Comparison of ENCODE assay signal across 8 cellular contexts in the genomic region with DNA sequence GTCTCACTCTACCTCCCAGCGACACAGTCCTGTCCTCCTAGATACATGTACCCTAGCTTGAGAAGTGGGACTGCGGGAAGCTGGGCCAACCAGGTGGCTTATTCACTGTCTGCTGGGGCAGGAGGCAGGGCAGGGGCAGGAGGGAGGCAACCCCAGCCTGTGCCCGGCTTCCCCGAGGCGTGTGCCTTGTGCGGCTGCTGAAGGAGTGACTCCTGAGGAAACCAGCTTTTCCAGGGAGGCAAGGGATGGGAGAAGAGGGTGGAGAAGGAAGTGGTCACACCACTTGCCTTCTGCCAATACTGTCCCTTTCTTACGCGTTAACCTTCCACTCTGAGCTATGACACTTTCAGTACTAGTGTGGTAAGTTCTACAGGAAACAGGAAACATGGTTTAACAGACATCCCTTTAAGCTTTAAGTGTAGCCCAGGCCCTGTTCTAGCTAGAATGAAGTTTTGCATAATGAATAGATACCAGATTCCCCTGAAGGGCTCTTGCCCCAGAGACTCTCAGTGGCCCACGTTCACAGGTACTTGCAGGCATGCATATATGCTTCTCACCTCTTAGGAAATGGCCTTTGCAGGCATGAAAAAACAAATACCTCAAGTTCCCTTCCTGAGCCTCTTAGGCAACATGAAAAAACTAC. TPM values are rescaled to one million over a fixed set of nuclear protein-coding genes. Genes with fewer than 3 reads are reported as not detected.
A peak's percentile ranks its signal among the peaks of the same experiment; 100 is the strongest.
DNase-seq lines count a peak whose midpoint lies in the region; ATAC-seq and TF ChIP-seq lines count a peak whose summit lies in the region.

No MANE protein-coding gene starts in this region.

- TF ChIP-seq CTCF in GM10248 (IDR thresholded peaks at IDR 0.05; ENCODE audit: control extremely low read depth, extremely low read depth, low read depth, missing control alignments) (no peak), fibroblast of pulmonary artery (IDR thresholded peaks at IDR 0.05; ENCODE audit: low read length, missing control alignments) (no peak)

- WGBS in GM23248 (ENCODE audit: low coverage in 1 of 2, low lambda C conversion rate in 2 of 2, missing lambda C conversion rate in 2 of 2), 2 experiments, result 88 to 94% methylated on average over 8 to 9 of the region's 9 CpGs

- H3F3A ChIP-seq in GM23248 (ENCODE audit: insufficient read depth), result peaks cover 12% of the 10 kb centered on the region

- H3K27ac ChIP-seq in skin epidermis, result peak overlapping the region; percentile 18 to 96 (median 82)
- H3K27ac ChIP-seq in GM23248, result no peak overlapping the region

- H3K9ac ChIP-seq in GM23248, result no peak overlapping the region

- no peak overlapping the region for H3K4me2 ChIP-seq in GM23248 (ENCODE audit: unreplicated experiment)

- H3K79me2 ChIP-seq in GM23248 (ENCODE audit: insufficient read depth), result no peaks in the 10 kb centered on the region

- CTCF ChIA-PET in GM10248 (lab: Yijun Ruan, JAX), result interaction anchor here (1.0 to 6.7 kb wide), 14 partner anchors 10 to 95 kb away, joined by 3 to 61 read pairs (median 6); partner anchors contain the start of gene SYPL1

- DNase-seq in GM10248 (ENCODE audit: extremely low spot score) (peak; percentile 81), KBM-7 (peak; percentile 94), fibroblast of pulmonary artery (ENCODE audit: low read depth) (peak; percentile 25), GM23248 (no peak)
- peak; percentile 47 for DNase-seq in activated CD4-positive, CD25-positive, alpha-beta regulatory T cell treated with anti-CD3 and anti-CD28 coated beads, Interleukin-2, amount 50 U/mL, for 72 hours
- DNase-seq in effector CD8-positive, alpha-beta T cell (lab: John Stamatoyannopoulos, UW), result no peak

- H3K27me3 ChIP-seq in GM23248 (replicated peaks; ENCODE audit: insufficient read depth), result no peaks in the 10 kb centered on the region

- no peaks in the 10 kb centered on the region for H4K20me1 ChIP-seq in GM23248 (ENCODE audit: insufficient read depth)

- H2AFZ ChIP-seq in GM23248, result no peak overlapping the region

- no peaks in the 10 kb centered on the region for H3K9me2 ChIP-seq in GM23248 (ENCODE audit: insufficient read depth)

- ATAC-seq in GM21528 (IDR thresholded peaks at IDR 0.05; ENCODE audit: low FRiP score, unreplicated experiment), result peak; percentile 98

- H3K36me3 ChIP-seq in GM23248 (ENCODE audit: low read depth), result no peaks in the 10 kb centered on the region

- H3K9me3 ChIP-seq in GM23248 (ENCODE audit: low read depth), result no peaks in the 10 kb centered on the region

- POLR2A ChIA-PET in GM10248 (lab: Yijun Ruan, JAX), result interaction anchor here (0.7 to 1.4 kb wide), 3 partner anchors 18 to 51 kb away, joined by 3 read pairs; partner anchors contain the start of gene SYPL1

- no peak overlapping the region for H3K4me3 ChIP-seq in fibroblast of pulmonary artery (replicated peaks; ENCODE audit: low read depth, low read length)
- peak overlapping the region in 1 of 7 experiments; percentile 10 for H3K4me3 ChIP-seq in skin epidermis
- no peak overlapping the region for H3K4me3 ChIP-seq in GM23248

- peaks cover 15% of the 10 kb centered on the region for H3K4me1 ChIP-seq in GM23248 (ENCODE audit: insufficient read depth)

- in situ Hi-C loops in KBM-7 (cut with MboI; ENCODE audit: low pct_unique_long_range_greater_than_20kb, low sequenced_read_pairs), result no loop called here
- in situ Hi-C loops in GM23248 (cut with MboI), result no loop called here

RNA-seq across cellular contexts. Expression of gene SYPL1, which starts 40.6 kb away (rescaled TPM):
- total RNA-seq in GM23248 (2014; rRNA removed; shearing (Covaris generic)), result 49.0 and 59.7 TPM in 2 replicates
- 105 and 110 TPM in 2 replicates for polyA plus RNA-seq in GM23248 (2016; fragmentation: Nextera tagmentation; extraction: Ambion mirVana)

Comparison
In these comparisons a context has a peak if more than half of its experiments do, and no peak if none do; other contexts are left out.
1. DNase-seq: peak in GM10248 (single experiment), KBM-7 (single experiment), activated CD4-positive, CD25-positive, alpha-beta regulatory T cell treated with anti-CD3 and anti-CD28 coated beads, Interleukin-2, amount 50 U/mL, for 72 hours (single experiment) and fibroblast of pulmonary artery (single experiment); none in GM23248 (single experiment) and effector CD8-positive, alpha-beta T cell (single experiment).